8 cellular contexts compared by ENCODE assay signal in genomic region chr13:51764184-51765141, GRCh38. TPM values are rescaled to one million over a fixed set of nuclear protein-coding genes. Genes with fewer than 3 reads are reported as not detected.
A peak's percentile ranks its signal among the peaks of the same experiment; 100 is the strongest.
DNase-seq lines count a peak whose midpoint lies in the region; ATAC-seq, FAIRE-seq and TF ChIP-seq lines count a peak whose summit lies in the region.

No MANE protein-coding gene starts in this region.

- H3K4me1 Mint-ChIP-seq in T-cell: peaks cover 21 to 28% (median 24%) of the 10 kb centered on the region in 3 donors

- peak overlapping the region; percentile 40 to 57; a peak in 4 of 6 replicates for H3K27ac ChIP-seq in A549
- H3K27ac ChIP-seq in GM12878 (ENCODE audit: control insufficient read depth, insufficient read depth): peak overlapping the region; percentile 87

- 0 out of 4 replicates have a peak, but pooled peaks cover 0 to 2% of the 10 kb centered on the region in 2 experiments for H3K36me3 ChIP-seq in GM12878 (ENCODE audit: control insufficient read depth in 2 of 2, insufficient read depth in 2 of 2, low read length in 1 of 2)

- in situ Hi-C loops in GM12878 (cut with MboI): no loop called here

- CTCF ChIA-PET in A549 (lab: Yijun Ruan, JAX) (interaction anchor here (0.9 to 1.6 kb wide), 3 partner anchors 17 to 332 kb away, joined by 3 to 4 read pairs (median 3); no protein-coding TSS in a partner anchor), T-cell (lab: Charles Lee) (interaction anchor here (0.5 to 2.6 kb wide), 13 partner anchors 18 to 363 kb away, joined by 3 to 17 read pairs (median 3); no protein-coding TSS in a partner anchor), GM12878 (lab: Yijun Ruan, JAX) (interaction anchor here (0.6 to 2.7 kb wide), 19 partner anchors 11 to 478 kb away, joined by 3 to 15 read pairs (median 5); partner anchors contain the start of gene INTS6)

- no peaks in the 10 kb centered on the region for H4K20me1 ChIP-seq in GM12878 (ENCODE audit: control insufficient read depth, insufficient read depth)

- FAIRE-seq in A549 (lab: Jason Lieb, UNC) (no peak), GM12878 (lab: Jason Lieb, UNC) (peak; percentile 88)

- ATAC-seq in A549 (peak; percentile 74 to 81), GM18907 (IDR thresholded peaks at IDR 0.05; ENCODE audit: unreplicated experiment) (peak; percentile 78), HG03108 (IDR thresholded peaks at IDR 0.05; ENCODE audit: unreplicated experiment) (peak; percentile 82), T-cell (replicated peaks in 1 of 4) (peak; percentile 80 to 92 (median 82)), GM12878 (peak; percentile 90)

- H2AFZ ChIP-seq in GM12878 (ENCODE audit: control insufficient read depth, low read depth, low read length): peak overlapping the region; percentile 83

- H3K4me1 ChIP-seq in A549 (peaks cover 16% of the 10 kb centered on the region), GM12878 (ENCODE audit: control insufficient read depth, insufficient read depth, low read length) (peaks cover 21% of the 10 kb centered on the region)

- RAD21 ChIA-PET in GM12878 (lab: Charles Lee; ENCODE audit: unreplicated experiment): interaction anchor here (0.7 to 3.8 kb wide), 24 partner anchors 14 to 433 kb away, joined by 3 to 29 read pairs (median 4); partner anchors contain the start of gene INTS6

- H3K27ac Mint-ChIP-seq in T-cell: peak overlapping the region; percentile 97 to 98

- BruUV-seq in GM12878 (replicated peaks; lab: Mats Ljungman, UMichigan): no TSS peak

- POLR2A ChIA-PET in A549 (lab: Yijun Ruan, JAX): interaction anchor here (2.0 kb wide), 1 partner anchor 311 kb away, joined by 11 read pairs; the partner anchor contains the start of gene INTS6
- POLR2A ChIA-PET in T-cell (lab: Charles Lee): interaction anchor here in 1 of 2 donors (0.7 to 1.2 kb wide), 5 partner anchors 41 to 314 kb away, joined by 3 to 15 read pairs (median 3); partner anchors contain the start of gene INTS6
- POLR2A ChIA-PET in GM12878 (lab: Charles Lee): interaction anchor here (0.6 to 2.0 kb wide), 10 partner anchors 16 to 478 kb away, joined by 3 to 9 read pairs (median 5); partner anchors contain the start of gene INTS6

- TF ChIP-seq RAD21 in A549 (conservative IDR thresholded peaks at IDR 0.05 in 1 of 2, IDR thresholded peaks at IDR 0.05 in 1 of 2): no peak
- TF ChIP-seq RAD21 in GM12878 (IDR thresholded peaks at IDR 0.05; ENCODE audit: insufficient read depth, low read depth, low read length): no peak

- intact Hi-C loops in GM12878 (cut with micrococcal nuclease; ENCODE audit: unreplicated experiment): loop anchor here (1.0 kb wide), 2 partner anchors 180 to 311 kb away; partner anchors contain the start of genes INTS6 and WDFY2

- H3K4me3 ChIP-seq in A549 (no peak overlapping the region), GM12878 (peak overlapping the region; percentile 49)

- H3K36me3 Mint-ChIP-seq in T-cell: peaks cover 35% of the 10 kb centered on the region

- peak overlapping the region; percentile 71 to 84 (median 76) for H3K4me3 Mint-ChIP-seq in T-cell

- no peaks in the 10 kb centered on the region for H3K9me3 ChIP-seq in A549
- H3K9me3 ChIP-seq in GM12878 (replicated peaks; ENCODE audit: control insufficient read depth, insufficient read depth, low read length): no peaks in the 10 kb centered on the region

- no peaks in the 10 kb centered on the region for H3K27me3 Mint-ChIP-seq in T-cell

- peak overlapping the region; percentile 62 for H3K9ac ChIP-seq in GM12878 (ENCODE audit: control insufficient read depth, insufficient read depth, low read length)

- WGBS in A549 (ENCODE audit: missing lambda C conversion rate): 59% methylated on average over 12 of the region's 12 CpGs
- WGBS in GM12878 (ENCODE audit: insufficient coverage, insufficient replicate concordance, low lambda C conversion rate, missing lambda C conversion rate): 12% methylated on average over 12 of the region's 12 CpGs

- H3K27me3 ChIP-seq in GM12878 (replicated peaks in 1 of 2; ENCODE audit: control insufficient read depth in 2 of 2, insufficient read depth in 2 of 2, low read length in 1 of 2): no peaks in the 10 kb centered on the region

- H3K4me2 ChIP-seq in A549: peak overlapping the region; percentile 44
- H3K4me2 ChIP-seq in GM12878 (ENCODE audit: control insufficient read depth, insufficient read depth): peak overlapping the region; percentile 86

- SMC1A ChIA-PET in GM12878 (lab: Charles Lee; ENCODE audit: uncharacterized antibody, unreplicated experiment): interaction anchor here (0.8 to 4.4 kb wide), 34 partner anchors 15 to 318 kb away, joined by 3 to 24 read pairs (median 4); partner anchors contain the start of gene INTS6

- no peak for TF ChIP-seq POLR2A in A549 (IDR thresholded peaks at IDR 0.05; ENCODE audit: low read length)
- peak; percentile 81 for TF ChIP-seq POLR2A in GM12878 (IDR thresholded peaks at IDR 0.05; ENCODE audit: low read depth, low read length)

- no peaks in the 10 kb centered on the region for H3K9me3 Mint-ChIP-seq in T-cell

- H3K79me2 ChIP-seq in GM12878 (ENCODE audit: control insufficient read depth, insufficient read depth, low read length): no peaks in the 10 kb centered on the region

- no peak for TF ChIP-seq CTCF in A549 (IDR thresholded peaks at IDR 0.05)
- TF ChIP-seq CTCF in GM12878 (IDR thresholded peaks at IDR 0.05 in 2 of 3, conservative IDR thresholded peaks at IDR 0.05 in 1 of 3; ENCODE audit: control insufficient read depth in 2 of 3, extremely low read depth in 1 of 3, insufficient read depth in 1 of 3, low read depth in 3 of 3, low read length in 3 of 3): 0 out of 6 replicates have a peak, but pooled peaks of 1 of the 3 experiments have one; percentile 7

- TF ChIP-seq EP300 in A549 (IDR thresholded peaks at IDR 0.05): no peak
- TF ChIP-seq EP300 in GM12878 (IDR thresholded peaks at IDR 0.05; ENCODE audit: borderline replicate concordance in 1 of 2, control insufficient read depth in 1 of 2, low read depth in 2 of 2, low read length in 2 of 2): no peak

- DNase-seq in A549 (ENCODE audit: low read depth in 1 of 2, low spot score in 1 of 2): peak; percentile 4 to 42
- peak in 33 of 34 experiments; percentile 14 to 59 (median 43) for DNase-seq in T-cell
- peak; percentile 65 for DNase-seq in GM12878 (ENCODE audit: low read depth, low spot score)
- peak; percentile 31 for DNase-seq in left kidney (ENCODE audit: low read depth, low spot score)
- peak; percentile 81 for DNase-seq in stimulated activated CD4-positive, alpha-beta T cell treated with anti-CD3 and anti-CD28 coated beads, Interleukin-4, amount 100 ng/mL, for 24 hours
- DNase-seq in NOMO-1 treated with dmso at 0.1 percent for 144 hours (lab: John Stamatoyannopoulos, UW; ENCODE audit: unreplicated experiment): no peak

TF ChIP-seq in A549, 52 proteins besides CTCF, POLR2A, EP300 and RAD21:
- no peak for TF ChIP-seq CBX8 (IDR thresholded peaks at IDR 0.05)
- TF ChIP-seq ZSCAN20 (CRISPR knock-in tag; IDR thresholded peaks at IDR 0.05): no peak
- no peak for TF ChIP-seq FOSL2 (IDR thresholded peaks at IDR 0.05)
- TF ChIP-seq FOSL2 (CRISPR knock-in tag; IDR thresholded peaks at IDR 0.05): peak; percentile 31; the same call in 1 of the 2 replicates
TF ChIP-seq in A549: peak in this region for 1.

TF ChIP-seq in GM12878, 131 proteins besides CTCF, POLR2A, EP300 and RAD21 (continues in another document):
- TF ChIP-seq MAX (IDR thresholded peaks at IDR 0.05; ENCODE audit: low read depth, low read length) (no peak), SMC3 (IDR thresholded peaks at IDR 0.05; ENCODE audit: borderline replicate concordance, low read length) (0 out of 2 replicates have a peak, but pooled peaks have one; percentile 7), RELA (IDR thresholded peaks at IDR 0.05; ENCODE audit: borderline replicate concordance, partially characterized antibody) (peak; percentile 1), ZNF217 (IDR thresholded peaks at IDR 0.05) (no peak), CHD2 (IDR thresholded peaks at IDR 0.05; ENCODE audit: borderline replicate concordance, low read depth, low read length) (no peak), IKZF2 (IDR thresholded peaks at IDR 0.05) (peak; percentile 78 to 80), NFIC (IDR thresholded peaks at IDR 0.05; ENCODE audit: low read depth, low read length) (peak; percentile 50; the same call in 1 of the 2 replicates), SREBF1 (IDR thresholded peaks at IDR 0.05; ENCODE audit: low read length) (no peak), JUNB (IDR thresholded peaks at IDR 0.05) (peak; percentile 25; the same call in 1 of the 2 replicates), NFYA (IDR thresholded peaks at IDR 0.05; ENCODE audit: borderline replicate concordance, low read depth, low read length) (no peak), ZBED1 (IDR thresholded peaks at IDR 0.05; ENCODE audit: borderline replicate concordance) (no peak), MEF2A (IDR thresholded peaks at IDR 0.05; ENCODE audit: insufficient read depth, low read depth, low read length) (0 out of 2 replicates have a peak, but pooled peaks have one; percentile 54)

RNA-seq across cellular contexts. Expression of gene DHRS12, which starts 39.5 kb away (rescaled TPM):
- 7.5 and 7.6 TPM in 2 replicates for polyA plus RNA-seq in A549 (2011; rRNA removed)
- polyA plus RNA-seq in A549 (2012; cell fraction: cytosol; rRNA removed): 2.5 and 2.9 TPM in 2 replicates
- polyA plus RNA-seq in A549 (2012; cell fraction: nucleus; rRNA removed): 3.0 and 3.5 TPM in 2 replicates
- 4.1 to 4.3 TPM (median 4.2 TPM) in 3 replicates for polyA plus RNA-seq in A549 (2017; fragmentation: RNase III; extraction: RNeasy Plus Mini Kit Qiagen cat#74134 plus additional on column Dnase treatment)
- polyA minus RNA-seq in A549 (2011; rRNA and poly(A)+ RNA removed): 3.3 and 4.3 TPM in 2 replicates
- 10 to 100 TPM; 18.1 to 27.8 (median 21.7) TPM for total RNA-seq in T-cell
- total RNA-seq in GM12878 (2013; cell fraction: nucleolus; rRNA removed): 4.2 and 5.0 TPM in 2 replicates
- 9.9 and 11.6 TPM in 2 replicates for total RNA-seq in GM12878 (2014; rRNA removed)
- total RNA-seq in GM12878 (2014; rRNA removed; fragmentation: Illumina TruSeq; extraction: Trizol): 4.3 TPM in 2 replicates
- total RNA-seq in GM12878 (2021): 7.0 and 7.7 TPM in 2 replicates
- 3.4 TPM for polyA plus RNA-seq in GM12878 (2011; ENCODE audit: low read depth)
- 5.5 and 6.5 TPM in 2 replicates for polyA plus RNA-seq in GM12878 (2011; rRNA removed)
- 4.8 and 5.9 TPM in 2 replicates for polyA plus RNA-seq in GM12878 (2011; cell fraction: cytosol; rRNA removed)
- polyA plus RNA-seq in GM12878 (2011; cell fraction: nucleus; rRNA removed): 9.8 and 10.1 TPM in 2 replicates
- 6.4 and 7.2 TPM in 2 replicates for polyA plus RNA-seq in GM12878 (2012)
- polyA plus RNA-seq in GM12878 (2014; fragmentation: Illumina TruSeq; extraction: Trizol): 7.8 and 9.0 TPM in 2 replicates
- polyA plus RNA-seq in GM12878 (2014; fragmentation: Nextera tagmentation; extraction: Ambion mirVana): 1 to 10 TPM; 2.9 to 4.0 TPM
- 8.8 and 11.9 TPM in 2 replicates for polyA plus RNA-seq in GM12878 (2014; rRNA removed)
- 10 to 100 TPM; 10.7 to 11.3 TPM for polyA plus RNA-seq in GM12878 (2016; fragmentation: Nextera tagmentation; extraction: Ambion mirVana)
- 2.9 and 4.2 TPM in 2 replicates for polyA minus RNA-seq in GM12878 (2011; rRNA and poly(A)+ RNA removed)
- polyA minus RNA-seq in GM12878 (2011; cell fraction: cytosol; rRNA and poly(A)+ RNA removed): 2.3 TPM in 1 of 2 replicates, not detected in the other
- 3.6 and 5.7 TPM in 2 replicates for polyA minus RNA-seq in GM12878 (2011; cell fraction: nucleus; rRNA and poly(A)+ RNA removed)

Comparison
In these comparisons a context has a peak if more than half of its experiments do, and no peak if none do; other contexts are left out.
1. Of the 24 proteins assayed by ChIP-seq in both GM12878 and A549: peak only in GM12878: JUNB, POLR2A and SMC3; only in A549: none; in both: none; in neither: 19; mixed calls (peak in some experiments, not most) for 2.